Comparison of ENCODE assay signal across 8 cellular contexts in genomic region chr1:6348511-6349191, GRCh38. TPM values are rescaled to one million over a fixed set of nuclear protein-coding genes. Genes with fewer than 3 reads are reported as not detected.
DNase-seq lines count a peak whose midpoint lies in the region; ATAC-seq and TF ChIP-seq lines count a peak whose summit lies in the region.

No MANE protein-coding gene starts in this region.

- peaks cover 42 to 67% (median 47%) of the 10 kb centered on the region in 3 donors for H3K4me1 ChIP-seq in esophagus squamous epithelium
- peaks cover 13% of the 10 kb centered on the region for H3K4me1 ChIP-seq in foreskin keratinocyte

- 85 to 100% methylated on average over 1 to 8 of the region's 13 CpGs for WGBS in esophagus squamous epithelium, 2 donors

- DNase-seq in Kasumi-1 (lab: John Stamatoyannopoulos, UW) = peak; percentile 64 to 81
- peak; percentile 52 for DNase-seq in activated CD8-positive, alpha-beta memory T cell treated with anti-CD3 and anti-CD28 coated beads, Interleukin-2, amount 50 U/mL, for 4 hours
- no peak for DNase-seq in esophagus squamous epithelium (lab: John Stamatoyannopoulos, UW)
- peak; percentile 36 for DNase-seq in stimulated activated CD8-positive, alpha-beta memory T cell treated with anti-CD3 and anti-CD28 coated beads, Interleukin-12 subunit alpha, Interleukin-12 subunit beta, amount 100 ng/mL, for 1 hour (ENCODE audit: low read depth)
- no peak for DNase-seq in ureter (ENCODE audit: low spot score)
- no peak for DNase-seq in foreskin keratinocyte
- no peak for DNase-seq in NOMO-1 treated with dmso at 0.1 percent for 144 hours (lab: John Stamatoyannopoulos, UW; ENCODE audit: unreplicated experiment)

- TF ChIP-seq POLR2A in esophagus squamous epithelium (IDR thresholded peaks at IDR 0.05) = no peak

- H3K27ac ChIP-seq in esophagus squamous epithelium (peak overlapping the region; percentile 27 to 71 (median 60)), foreskin keratinocyte (no peak overlapping the region)

- no peak for TF ChIP-seq CTCF in esophagus squamous epithelium (IDR thresholded peaks at IDR 0.05)
- no peak for TF ChIP-seq CTCF in foreskin keratinocyte (conservative IDR thresholded peaks at IDR 0.05)

- H3K4me3 ChIP-seq in esophagus squamous epithelium = peak overlapping the region in 1 of 4 donors; percentile 3

- no peak for ATAC-seq in foreskin keratinocyte
- ATAC-seq in HG03354 (IDR thresholded peaks at IDR 0.05; ENCODE audit: poor library complexity, severe bottlenecking, unreplicated experiment) = no peak

- intact Hi-C loops in esophagus squamous epithelium (cut with DNase I) = loop anchor here (10.0 kb wide), 1 partner anchor 294 kb away; no protein-coding TSS in a partner anchor

- no peaks in the 10 kb centered on the region for H3K9me3 ChIP-seq in esophagus squamous epithelium

- no peaks in the 10 kb centered on the region for H3K27me3 ChIP-seq in esophagus squamous epithelium
- no peaks in the 10 kb centered on the region for H3K27me3 ChIP-seq in foreskin keratinocyte

- peaks cover 0 to 5% (median 0%) of the 10 kb centered on the region in 3 donors for H3K36me3 ChIP-seq in esophagus squamous epithelium

RNA-seq across cellular contexts. Expression of gene ACOT7, which starts 44.9 kb away (rescaled TPM):
- total RNA-seq in esophagus squamous epithelium = 10 to 100 TPM; 23.5 to 50.7 (median 39.0) TPM
- 19.1 TPM for total RNA-seq in ureter
- 138 and 139 TPM in 2 replicates for total RNA-seq in foreskin keratinocyte
- polyA plus RNA-seq in foreskin keratinocyte = 239 and 257 TPM in 2 replicates

Comparison
In these comparisons a context has a peak if more than half of its experiments do, and no peak if none do; other contexts are left out.
1. DNase-seq: peak in Kasumi-1 (2 of 2), activated CD8-positive, alpha-beta memory T cell treated with anti-CD3 and anti-CD28 coated beads, Interleukin-2, amount 50 U/mL, for 4 hours (single experiment) and stimulated activated CD8-positive, alpha-beta memory T cell treated with anti-CD3 and anti-CD28 coated beads, Interleukin-12 subunit alpha, Interleukin-12 subunit beta, amount 100 ng/mL, for 1 hour (single experiment); none in esophagus squamous epithelium (single experiment), ureter (single experiment), foreskin keratinocyte (0 of 2) and NOMO-1 treated with dmso at 0.1 percent for 144 hours (single experiment).